27 cellular contexts compared by ENCODE assay signal in genomic region chr11:79255965-79256364, GRCh38.
"Had no signal": no experiment of that assay in that cellular context is flagged by ENCODE, and none has a peak within 500 bp of the region (broad histone marks: within the 10 kb centered on the region; RNA-seq: fewer than 3 reads in every experiment).

No MANE protein-coding gene starts in this region.

- DNase-seq: occipital lobe; ovary; posterior cingulate gyrus; psoas muscle; right cardiac atrium; right lobe of liver; sigmoid colon; small intestine; stimulated activated CD4-positive, alpha-beta T cell treated with anti-CD3 and anti-CD28 coated beads, Interleukin-15, amount 100 ng/mL, for 24 hours; stimulated activated CD4-positive, alpha-beta T cell treated with anti-CD3 and anti-CD28 coated beads, Interleukin-2, amount 100 ng/mL, for 24 hours; stimulated activated CD4-positive, alpha-beta T cell treated with anti-CD3 and anti-CD28 coated beads, Interleukin-2, amount 100 ng/mL, for 48 hours; stimulated activated CD4-positive, alpha-beta T cell treated with anti-CD3 and anti-CD28 coated beads, Interleukin-4, amount 100 ng/mL, for 24 hours; stimulated activated naive B cell treated with anti-CD40 and anti-IgM and Interleukin-4, amounts not matched to agents 10 μg/mL and 1 μg/mL and 100 μg/mL, for 72 hours; stimulated activated naive CD4-positive, alpha-beta T cell treated with Interleukin-2 at 50 U/mL for 16 hours; stomach; thyroid gland; trophoblast cell; upper lobe of left lung had no signal

- H3K36me3 ChIP-seq: neural progenitor cell, ovary, right lobe of liver, sigmoid colon, stomach, thoracic aorta, thyroid gland, tibial nerve, upper lobe of left lung, vagina had no signal

- H3K27ac Mint-ChIP-seq: nephron; neural progenitor cell; progenitor cell of endocrine pancreas; stimulated activated effector memory CD8-positive, alpha-beta T cell treated with anti-CD3 and anti-CD28 coated beads, Interleukin-12 subunit alpha, Interleukin-12 subunit beta, amount 100 ng/mL, for 72 hours; stimulated activated naive B cell treated with anti-CD40 and anti-IgM and Interleukin-4, amounts not matched to agents 10 μg/mL and 1 μg/mL and 100 μg/mL, for 72 hours; stimulated activated naive CD8-positive, alpha-beta T cell treated with anti-CD3 and anti-CD28 coated beads, Interleukin-15, Interleukin-2, amounts not matched to agents 100 ng/mL and 50 ng/mL, for 24 hours had no signal

- H3K9me3 ChIP-seq: ovary, psoas muscle, right lobe of liver, sigmoid colon, stomach, thoracic aorta, thyroid gland, tibial nerve, upper lobe of left lung, vagina had no signal

- H3K9me3 Mint-ChIP-seq: nephron; neural progenitor cell; stimulated activated naive CD8-positive, alpha-beta T cell treated with anti-CD3 and anti-CD28 coated beads, Interleukin-15, Interleukin-2, amounts not matched to agents 100 ng/mL and 50 ng/mL, for 24 hours had no signal

- H3K4me3 Mint-ChIP-seq: nephron; neural progenitor cell; stimulated activated effector memory CD8-positive, alpha-beta T cell treated with anti-CD3 and anti-CD28 coated beads, Interleukin-12 subunit alpha, Interleukin-12 subunit beta, amount 100 ng/mL, for 72 hours; stimulated activated naive B cell treated with anti-CD40 and anti-IgM and Interleukin-4, amounts not matched to agents 10 μg/mL and 1 μg/mL and 100 μg/mL, for 72 hours; stimulated activated naive CD8-positive, alpha-beta T cell treated with anti-CD3 and anti-CD28 coated beads, Interleukin-15, Interleukin-2, amounts not matched to agents 100 ng/mL and 50 ng/mL, for 24 hours had no signal

- H3K27ac ChIP-seq: neural progenitor cell, ovary, parathyroid adenoma, psoas muscle, right lobe of liver, sigmoid colon, stomach, thoracic aorta, thyroid gland, tibial nerve, upper lobe of left lung, vagina had no signal

- H2AFZ ChIP-seq: neural progenitor cell, parathyroid adenoma had no signal

- H3K27me3 ChIP-seq: neural progenitor cell, ovary, right lobe of liver, sigmoid colon, stomach, thyroid gland, tibial nerve, upper lobe of left lung, vagina had no signal

- H3K79me2 ChIP-seq: parathyroid adenoma had no signal

- H3K9ac ChIP-seq: neural progenitor cell, parathyroid adenoma had no signal

- H3K36me3 Mint-ChIP-seq: stimulated activated effector memory CD8-positive, alpha-beta T cell treated with anti-CD3 and anti-CD28 coated beads, Interleukin-12 subunit alpha, Interleukin-12 subunit beta, amount 100 ng/mL, for 72 hours; stimulated activated naive B cell treated with anti-CD40 and anti-IgM and Interleukin-4, amounts not matched to agents 10 μg/mL and 1 μg/mL and 100 μg/mL, for 72 hours had no signal

- ATAC-seq: psoas muscle; right cardiac atrium; right lobe of liver; stimulated activated effector memory CD8-positive, alpha-beta T cell treated with anti-CD3 and anti-CD28 coated beads, Interleukin-12 subunit alpha, Interleukin-12 subunit beta, amount 100 ng/mL, for 72 hours; stimulated activated naive B cell treated with anti-CD40 and anti-IgM and Interleukin-4, amounts not matched to agents 10 μg/mL and 1 μg/mL and 100 μg/mL, for 72 hours had no signal

- H3K4me1 ChIP-seq: parathyroid adenoma, psoas muscle, right lobe of liver, sigmoid colon, stomach, thyroid gland, tibial nerve, upper lobe of left lung, vagina had no signal

- H3K27me3 Mint-ChIP-seq: progenitor cell of endocrine pancreas; stimulated activated naive CD8-positive, alpha-beta T cell treated with anti-CD3 and anti-CD28 coated beads, Interleukin-15, Interleukin-2, amounts not matched to agents 100 ng/mL and 50 ng/mL, for 24 hours had no signal

- H3K4me3 ChIP-seq: neural progenitor cell, ovary, psoas muscle, right lobe of liver, sigmoid colon, stomach, thoracic aorta, thyroid gland, tibial nerve, upper lobe of left lung, vagina had no signal

- H3K4me2 ChIP-seq: neural progenitor cell had no signal

- H3K4me1 Mint-ChIP-seq: stimulated activated effector memory CD8-positive, alpha-beta T cell treated with anti-CD3 and anti-CD28 coated beads, Interleukin-12 subunit alpha, Interleukin-12 subunit beta, amount 100 ng/mL, for 72 hours; stimulated activated naive B cell treated with anti-CD40 and anti-IgM and Interleukin-4, amounts not matched to agents 10 μg/mL and 1 μg/mL and 100 μg/mL, for 72 hours had no signal
